ENCODE assay signal across 9 cellular contexts in the genomic region with DNA sequence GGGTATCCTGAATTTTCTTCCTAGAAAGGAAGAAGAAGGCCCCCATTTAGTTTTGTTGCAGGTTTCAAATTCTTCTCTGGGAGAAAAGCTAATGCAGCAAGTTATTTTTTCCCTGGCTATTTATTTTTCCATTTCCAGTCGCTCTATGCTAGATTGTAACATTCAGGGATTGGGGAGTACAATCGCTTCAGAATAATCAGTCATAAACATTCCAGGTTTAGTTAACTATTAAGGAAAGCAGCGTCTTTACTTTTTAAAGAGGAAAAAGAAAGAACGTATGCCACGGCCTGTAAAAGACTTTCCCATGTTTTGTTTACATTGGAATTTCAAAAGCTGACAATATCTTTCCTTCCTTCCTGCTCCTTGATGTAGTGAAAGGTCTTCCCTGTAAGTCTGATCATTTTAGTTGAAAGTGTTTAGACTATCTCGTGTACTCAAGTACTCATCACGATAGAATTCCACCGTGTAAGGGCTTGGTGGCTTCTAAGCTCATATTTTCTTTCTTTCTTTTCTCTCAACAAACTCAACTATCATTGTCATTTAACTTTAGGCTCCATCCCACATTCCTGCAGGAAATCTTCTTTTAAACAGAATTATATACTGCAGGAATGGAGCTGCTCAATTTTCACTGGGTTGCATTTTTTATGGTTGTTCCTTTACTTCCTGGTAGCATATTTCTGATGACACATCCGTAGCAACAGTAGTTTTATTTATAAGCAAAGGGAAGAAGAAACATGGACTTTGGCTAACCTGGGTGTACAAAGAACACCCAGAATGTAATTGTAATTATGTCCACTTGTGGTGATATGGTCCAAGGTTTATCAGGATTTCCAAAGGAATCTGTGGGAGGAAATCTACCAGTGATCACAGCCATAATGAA.
DNase-seq lines count a peak whose midpoint lies in the region; ATAC-seq and TF ChIP-seq lines count a peak whose summit lies in the region.
"Had no signal": no experiment of that assay in that cellular context is flagged by ENCODE, and none has a peak within 500 bp of the region (broad histone marks: within the 10 kb centered on the region; RNA-seq: fewer than 3 reads in every experiment).

No MANE protein-coding gene starts in this region.

- H3K36me3 ChIP-seq in Peyer's patch (no peaks in the 10 kb centered on the region), fibroblast of lung (ENCODE audit: control insufficient read depth, insufficient read depth, low read length) (no peaks in the 10 kb centered on the region), osteoblast (ENCODE audit: insufficient read depth, low read length) (no peaks in the 10 kb centered on the region)

- peak in 3 of 6 experiments; percentile 70 for TF ChIP-seq CTCF in Peyer's patch (IDR thresholded peaks at IDR 0.05)
- TF ChIP-seq CTCF in fibroblast of lung (conservative IDR thresholded peaks at IDR 0.05 in 1 of 2, IDR thresholded peaks at IDR 0.05 in 1 of 2; ENCODE audit: low read depth in 1 of 2, low read length in 2 of 2): peak; percentile 11 to 12
- TF ChIP-seq CTCF in osteoblast (IDR thresholded peaks at IDR 0.05; ENCODE audit: extremely low read depth, low read depth, low read length): peak; percentile 58

- peaks cover 0 to 23% (median 5%) of the 10 kb centered on the region in 4 donors for H3K4me1 ChIP-seq in Peyer's patch
- H3K4me1 ChIP-seq in fibroblast of lung (ENCODE audit: control insufficient read depth, extremely low read depth, insufficient read depth, low read length): peaks cover 18% of the 10 kb centered on the region
- peaks cover 45% of the 10 kb centered on the region for H3K4me1 ChIP-seq in osteoblast (ENCODE audit: insufficient read depth, low read length)

- no peak overlapping the region for H3K9ac ChIP-seq in fibroblast of lung (ENCODE audit: insufficient read depth, low read length)

- DNase-seq in COLO829 (ENCODE audit: low spot score): peak; percentile 69
- no peak for DNase-seq in Peyer's patch
- peak; percentile 81 to 85 for DNase-seq in fibroblast of lung (ENCODE audit: low read depth in 2 of 2)
- peak; percentile 94 for DNase-seq in osteoblast (ENCODE audit: insufficient read length, low spot score, missing footprints)
- DNase-seq in activated CD4-positive, alpha-beta T cell treated with anti-CD3 and anti-CD28 coated beads, Interleukin-2, amount 50 U/mL, for 1 hour: no peak
- DNase-seq in stimulated activated CD4-positive, alpha-beta T cell treated with anti-CD3 and anti-CD28 coated beads, Interleukin-4, amount 100 ng/mL, for 24 hours: no peak

- no peaks in the 10 kb centered on the region for H3K27me3 ChIP-seq in Peyer's patch
- no peaks in the 10 kb centered on the region for H3K27me3 ChIP-seq in fibroblast of lung (ENCODE audit: control insufficient read depth, insufficient read depth, low read length)
- H3K27me3 ChIP-seq in osteoblast (ENCODE audit: insufficient read depth, low read length): no peaks in the 10 kb centered on the region

- H4K20me1 ChIP-seq in fibroblast of lung (ENCODE audit: control insufficient read depth, extremely low read depth, insufficient read depth, low read length): no peaks in the 10 kb centered on the region
- no peaks in the 10 kb centered on the region for H4K20me1 ChIP-seq in osteoblast (ENCODE audit: insufficient read depth, low read length)

- H3K27ac ChIP-seq in Peyer's patch (peak overlapping the region in 3 of 4 donors; percentile 68 to 88 (median 75)), fibroblast of lung (ENCODE audit: insufficient read depth, low read length) (peak overlapping the region; percentile 53), osteoblast (ENCODE audit: low read depth, low read length) (peak overlapping the region; percentile 81)
- H3K27ac ChIP-seq: SK-N-MC had no signal

- H3K4me3 ChIP-seq in Peyer's patch (peak overlapping the region in 2 of 4 donors; percentile 12 to 19), fibroblast of lung (replicated peaks in 1 of 4; ENCODE audit: control extremely low read depth in 1 of 4, insufficient read depth in 1 of 4, low read depth in 3 of 4, low read length in 4 of 4) (peak overlapping the region in 3 of 4 experiments; percentile 4 to 10 (median 7)), osteoblast (ENCODE audit: insufficient read depth, low read length) (peak overlapping the region; percentile 16)
- H3K4me3 ChIP-seq: SK-N-MC had no signal

- no peaks in the 10 kb centered on the region for H3K9me3 ChIP-seq in Peyer's patch
- no peaks in the 10 kb centered on the region for H3K9me3 ChIP-seq in fibroblast of lung (ENCODE audit: control insufficient read depth, insufficient read depth, low read depth, low read length)
- no peaks in the 10 kb centered on the region for H3K9me3 ChIP-seq in osteoblast (ENCODE audit: low read depth, low read length)

- H2AFZ ChIP-seq in fibroblast of lung (ENCODE audit: low read length): peak overlapping the region; percentile 38
- peak overlapping the region; percentile 49 for H2AFZ ChIP-seq in osteoblast (ENCODE audit: low read length)

- TF ChIP-seq POLR2A in Peyer's patch (IDR thresholded peaks at IDR 0.05): no peak

- H3K4me2 ChIP-seq in fibroblast of lung (ENCODE audit: extremely low read depth, insufficient read depth, low read length): peak overlapping the region; percentile 65
- peak overlapping the region; percentile 68 for H3K4me2 ChIP-seq in osteoblast (ENCODE audit: insufficient read depth, low read length)

- ATAC-seq in HG03097 (IDR thresholded peaks at IDR 0.05; ENCODE audit: low FRiP score, unreplicated experiment) (no peak), HG02852 (IDR thresholded peaks at IDR 0.05; ENCODE audit: unreplicated experiment) (no peak)

- no peaks in the 10 kb centered on the region for H3K79me2 ChIP-seq in fibroblast of lung (ENCODE audit: control insufficient read depth, insufficient read depth, low read length)
- no peaks in the 10 kb centered on the region for H3K79me2 ChIP-seq in osteoblast (ENCODE audit: insufficient read depth, low read length)

Comparison
In these comparisons a context has a peak if more than half of its experiments do, and no peak if none do; other contexts are left out.
1. DNase-seq: peak in COLO829 (single experiment), fibroblast of lung (2 of 2) and osteoblast (single experiment); none in Peyer's patch (0 of 3), activated CD4-positive, alpha-beta T cell treated with anti-CD3 and anti-CD28 coated beads, Interleukin-2, amount 50 U/mL, for 1 hour (single experiment) and stimulated activated CD4-positive, alpha-beta T cell treated with anti-CD3 and anti-CD28 coated beads, Interleukin-4, amount 100 ng/mL, for 24 hours (single experiment).
2. Peak in every context shown above with its lines, with median percentiles within 50 percentile points of each other: H3K27ac ChIP-seq.